Comparison of ENCODE assay signal across 19 cellular contexts in genomic region chrX:130848763-130849162, GRCh38. TPM values are rescaled to one million over a fixed set of nuclear protein-coding genes. Genes with fewer than 3 reads are reported as not detected.
DNase-seq lines count a peak whose midpoint lies in the region; ATAC-seq, FAIRE-seq and TF ChIP-seq lines count a peak whose summit lies in the region.
"Had no signal": no experiment of that assay in that cellular context is flagged by ENCODE, and none has a peak within 500 bp of the region (broad histone marks: within the 10 kb centered on the region; RNA-seq: fewer than 3 reads in every experiment).

No MANE protein-coding gene starts in this region.

- in situ Hi-C loops in GM12878 (cut with MboI) = no loop called here

- TF ChIP-seq POLR2A in GM12878 (IDR thresholded peaks at IDR 0.05; ENCODE audit: low read depth, low read length) = no peak

- no peaks in the 10 kb centered on the region for H3K36me3 Mint-ChIP-seq in immature natural killer cell
- H3K36me3 Mint-ChIP-seq: stimulated activated effector memory CD8-positive, alpha-beta T cell treated with anti-CD3 and anti-CD28 coated beads, Interleukin-12 subunit alpha, Interleukin-12 subunit beta, amount 100 ng/mL, for 72 hours had no signal

- DNase-seq in GM12878 (ENCODE audit: low read depth, low spot score) (no peak), NCI-H2171 treated with DMSO at 0.1 percent for 48 hours (lab: John Stamatoyannopoulos, UW) (no peak), GM03348 (ENCODE audit: low spot score) (no peak), substantia nigra (lab: John Stamatoyannopoulos, UW) (no peak), immature natural killer cell (no peak)
- DNase-seq: activated CD4-positive, CD25-positive, alpha-beta regulatory T cell treated with anti-CD3 and anti-CD28 coated beads, Interleukin-2, amount 50 U/mL, for 72 hours; erythroblast; GF-D8; GOT3; mammary epithelial cell; NCI-H2029 treated with DMSO at 0.1 percent for 48 hours; SK-N-SH had no signal

- H4K20me1 ChIP-seq in GM12878 (ENCODE audit: control insufficient read depth, insufficient read depth) = no peaks in the 10 kb centered on the region

- H3K9me3 Mint-ChIP-seq in immature natural killer cell = no peaks in the 10 kb centered on the region
- H3K9me3 Mint-ChIP-seq: central memory CD8-positive, alpha-beta T cell; stimulated activated effector memory CD8-positive, alpha-beta T cell treated with anti-CD3 and anti-CD28 coated beads, Interleukin-12 subunit alpha, Interleukin-12 subunit beta, amount 100 ng/mL, for 72 hours had no signal

- peaks cover 4 to 15% of the 10 kb centered on the region in 2 donors for H3K4me1 Mint-ChIP-seq in immature natural killer cell
- H3K4me1 Mint-ChIP-seq: central memory CD8-positive, alpha-beta T cell; stimulated activated effector memory CD8-positive, alpha-beta T cell treated with anti-CD3 and anti-CD28 coated beads, Interleukin-12 subunit alpha, Interleukin-12 subunit beta, amount 100 ng/mL, for 72 hours had no signal

- H3K27me3 ChIP-seq in GM12878 (replicated peaks in 1 of 2; ENCODE audit: control insufficient read depth in 2 of 2, insufficient read depth in 2 of 2, low read length in 1 of 2) = no peaks in the 10 kb centered on the region

- no peaks in the 10 kb centered on the region for H3K9me3 ChIP-seq in GM12878 (replicated peaks; ENCODE audit: control insufficient read depth, insufficient read depth, low read length)
- H3K9me3 ChIP-seq: SK-N-SH had no signal

- TF ChIP-seq RAD21 in GM12878 (IDR thresholded peaks at IDR 0.05; ENCODE audit: insufficient read depth, low read depth, low read length) = no peak

- no peak overlapping the region for H3K9ac ChIP-seq in GM12878 (ENCODE audit: control insufficient read depth, insufficient read depth, low read length)
- H3K9ac ChIP-seq: SK-N-SH had no signal

- POLR2A ChIA-PET in GM12878 (lab: Charles Lee) = no interaction called here

- ATAC-seq in GM18868 (IDR thresholded peaks at IDR 0.05; ENCODE audit: unreplicated experiment) (peak; percentile 83), GM21529 (IDR thresholded peaks at IDR 0.05; ENCODE audit: unreplicated experiment) (peak; percentile 80), HG03039 (IDR thresholded peaks at IDR 0.05; ENCODE audit: unreplicated experiment) (peak; percentile 81), GM12878 (peak; percentile 81)
- ATAC-seq: stimulated activated effector memory CD8-positive, alpha-beta T cell treated with anti-CD3 and anti-CD28 coated beads, Interleukin-12 subunit alpha, Interleukin-12 subunit beta, amount 100 ng/mL, for 72 hours had no signal

- peaks cover 0 to 2% (median 0%) of the 10 kb centered on the region in 3 donors for H3K27me3 Mint-ChIP-seq in immature natural killer cell (ENCODE audit: low read depth in 3 of 3)
- H3K27me3 Mint-ChIP-seq: central memory CD8-positive, alpha-beta T cell; progenitor cell of endocrine pancreas had no signal

- intact Hi-C loops in GM12878 (cut with micrococcal nuclease; ENCODE audit: unreplicated experiment) = no loop called here

- no peak overlapping the region; the same call in 1 of the 2 replicates for H3K4me2 ChIP-seq in GM12878 (ENCODE audit: control insufficient read depth, insufficient read depth)
- H3K4me2 ChIP-seq: SK-N-SH had no signal

- FAIRE-seq in GM12878 (lab: Jason Lieb, UNC) = no peak

- WGBS in GM12878 (ENCODE audit: insufficient coverage, insufficient replicate concordance, low lambda C conversion rate, missing lambda C conversion rate) = 0% methylated on average over 2 of the region's 2 CpGs

- no TSS peak for BruUV-seq in GM12878 (replicated peaks; lab: Mats Ljungman, UMichigan)

- CTCF ChIA-PET in GM12878 (lab: Yijun Ruan, JAX) = no interaction called here

- RAD21 ChIA-PET in GM12878 (lab: Charles Lee; ENCODE audit: unreplicated experiment) = no interaction called here

- H3K4me3 Mint-ChIP-seq in immature natural killer cell = no peak overlapping the region
- H3K4me3 Mint-ChIP-seq: central memory CD8-positive, alpha-beta T cell; stimulated activated effector memory CD8-positive, alpha-beta T cell treated with anti-CD3 and anti-CD28 coated beads, Interleukin-12 subunit alpha, Interleukin-12 subunit beta, amount 100 ng/mL, for 72 hours had no signal

- no peaks in the 10 kb centered on the region for H3K79me2 ChIP-seq in GM12878 (ENCODE audit: control insufficient read depth, insufficient read depth, low read length)

- peak overlapping the region; percentile 35; the same call in 1 of the 2 replicates for H3K4me3 ChIP-seq in GM12878

- SMC1A ChIA-PET in GM12878 (lab: Charles Lee; ENCODE audit: uncharacterized antibody, unreplicated experiment) = no interaction called here

- peak overlapping the region in 1 of 6 donors; percentile 31 for H3K27ac Mint-ChIP-seq in immature natural killer cell
- H3K27ac Mint-ChIP-seq: progenitor cell of endocrine pancreas; stimulated activated effector memory CD8-positive, alpha-beta T cell treated with anti-CD3 and anti-CD28 coated beads, Interleukin-12 subunit alpha, Interleukin-12 subunit beta, amount 100 ng/mL, for 72 hours had no signal

- no peak overlapping the region for H3K27ac ChIP-seq in GM12878 (ENCODE audit: control insufficient read depth, insufficient read depth)
- no peak overlapping the region for H3K27ac ChIP-seq in substantia nigra (ENCODE audit: low read depth, low read length, poor library complexity, severe bottlenecking)
- H3K27ac ChIP-seq: C4-2B had no signal

- no peak overlapping the region for H2AFZ ChIP-seq in GM12878 (ENCODE audit: control insufficient read depth, low read depth, low read length)

- TF ChIP-seq CTCF in GM12878 (IDR thresholded peaks at IDR 0.05 in 2 of 3, conservative IDR thresholded peaks at IDR 0.05 in 1 of 3; ENCODE audit: control insufficient read depth in 2 of 3, extremely low read depth in 1 of 3, insufficient read depth in 1 of 3, low read depth in 3 of 3, low read length in 3 of 3) = no peak

- H3K4me1 ChIP-seq in GM12878 (ENCODE audit: control insufficient read depth, insufficient read depth, low read length) = peaks cover 6% of the 10 kb centered on the region

- TF ChIP-seq EP300 in GM12878 (IDR thresholded peaks at IDR 0.05; ENCODE audit: borderline replicate concordance in 1 of 2, control insufficient read depth in 1 of 2, low read depth in 2 of 2, low read length in 2 of 2) = no peak

- H3K36me3 ChIP-seq in GM12878 (ENCODE audit: control insufficient read depth in 2 of 2, insufficient read depth in 2 of 2, low read length in 1 of 2) = no peaks in the 10 kb centered on the region

TF ChIP-seq in GM12878, 131 proteins besides CTCF, POLR2A, EP300 and RAD21:
- TF ChIP-seq DPF2 (IDR thresholded peaks at IDR 0.05) (no peak), PKNOX1 (IDR thresholded peaks at IDR 0.05) (0 out of 2 replicates have a peak, but pooled peaks have one; percentile 22)

RNA-seq across cellular contexts. Expression of gene ENOX2, which starts 54.2 kb away (rescaled TPM):
- total RNA-seq in GM12878 (2013; cell fraction: nucleolus; rRNA removed) = 5.5 and 6.3 TPM in 2 replicates
- total RNA-seq in GM12878 (2014; rRNA removed) = 3.9 and 4.5 TPM in 2 replicates
- total RNA-seq in GM12878 (2014; rRNA removed; fragmentation: Illumina TruSeq; extraction: Trizol) = 5.5 and 6.6 TPM in 2 replicates
- total RNA-seq in GM12878 (2021) = 9.4 and 10.8 TPM in 2 replicates
- 2.6 TPM for polyA plus RNA-seq in GM12878 (2011; ENCODE audit: low read depth)
- polyA plus RNA-seq in GM12878 (2011; rRNA removed) = 10.0 and 11.7 TPM in 2 replicates
- 5.6 and 5.7 TPM in 2 replicates for polyA plus RNA-seq in GM12878 (2011; cell fraction: cytosol; rRNA removed)
- 4.1 and 4.7 TPM in 2 replicates for polyA plus RNA-seq in GM12878 (2011; cell fraction: nucleus; rRNA removed)
- 3.1 and 4.4 TPM in 2 replicates for polyA plus RNA-seq in GM12878 (2012)
- 9.3 and 10.5 TPM in 2 replicates for polyA plus RNA-seq in GM12878 (2014; fragmentation: Illumina TruSeq; extraction: Trizol)
- polyA plus RNA-seq in GM12878 (2014; fragmentation: Nextera tagmentation; extraction: Ambion mirVana) = 1 to 10 TPM; 3.2 to 4.5 TPM
- 4.9 and 5.2 TPM in 2 replicates for polyA plus RNA-seq in GM12878 (2014; rRNA removed)
- polyA plus RNA-seq in GM12878 (2016; fragmentation: Nextera tagmentation; extraction: Ambion mirVana) = 10 to 100 TPM in 1 of 2 experiments, 1 to 10 TPM in 1; 8.8 to 13.0 TPM
- 5.7 and 11.7 TPM in 2 replicates for polyA minus RNA-seq in GM12878 (2011; rRNA and poly(A)+ RNA removed)
- polyA minus RNA-seq in GM12878 (2011; cell fraction: cytosol; rRNA and poly(A)+ RNA removed) = 2.7 and 3.3 TPM in 2 replicates
- polyA minus RNA-seq in GM12878 (2011; cell fraction: nucleus; rRNA and poly(A)+ RNA removed) = 3.3 and 3.7 TPM in 2 replicates
- polyA plus RNA-seq in immature natural killer cell = 10 to 100 TPM; 14.8 to 26.0 (median 22.2) TPM
